In the genomic region with DNA sequence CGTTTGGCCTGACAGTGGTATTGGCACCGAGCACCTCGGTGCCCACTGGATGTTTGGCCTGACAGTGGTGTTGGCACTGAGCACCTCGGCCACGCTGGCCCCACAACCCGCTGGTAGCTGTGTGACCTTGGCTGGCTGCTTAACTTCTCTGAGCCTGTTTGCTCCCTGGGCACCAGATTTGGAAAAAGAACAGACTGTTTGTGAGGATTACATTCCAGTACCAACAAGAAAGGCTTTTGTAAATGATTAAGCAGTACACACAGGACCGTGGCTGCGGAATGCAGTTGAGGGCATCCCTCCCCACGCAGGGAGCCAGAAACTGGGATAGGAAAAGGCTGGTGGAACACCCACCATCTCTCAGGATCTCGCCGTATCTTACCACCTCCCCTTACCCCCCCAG, we compare ENCODE assay signal across 13 cellular contexts.
"Had no signal": no experiment of that assay in that cellular context is flagged by ENCODE, and none has a peak within 500 bp of the region (broad histone marks: within the 10 kb centered on the region; RNA-seq: fewer than 3 reads in every experiment).

No MANE protein-coding gene starts in this region.

- H3K9me3 ChIP-seq: esophagus squamous epithelium, lower lobe of right lung, neutrophil, right atrium auricular region had no signal

- H3K27me3 ChIP-seq: esophagus squamous epithelium, neutrophil, right atrium auricular region had no signal

- DNase-seq: esophagus squamous epithelium; foreskin fibroblast; lower lobe of right lung; midbrain; naive B cell; nephron progenitor cell; posterior cingulate gyrus; small intestine; stimulated activated CD4-positive, alpha-beta T cell treated with anti-CD3 and anti-CD28 coated beads, Interleukin-12 subunit alpha, Interleukin-12 subunit beta, amount 100 ng/mL, for 4 hours; stimulated activated naive CD4-positive, alpha-beta T cell treated with Interleukin-2 at 50 U/mL for 16 hours had no signal

- FAIRE-seq: small intestine, urothelium cell line had no signal

- H3K4me1 ChIP-seq: esophagus squamous epithelium, lower lobe of right lung, right atrium auricular region had no signal

- H3K4me3 ChIP-seq: esophagus squamous epithelium, lower lobe of right lung, right atrium auricular region had no signal

- ATAC-seq: lower lobe of right lung had no signal

- H3K27ac ChIP-seq: esophagus squamous epithelium, lower lobe of right lung, neutrophil, right atrium auricular region had no signal
